ENCODE assay signal across 10 cellular contexts in genomic region chr11:45089251-45089650, GRCh38. TPM values are rescaled to one million over a fixed set of nuclear protein-coding genes. Genes with fewer than 3 reads are reported as not detected.
A peak's percentile ranks its signal among the peaks of the same experiment; 100 is the strongest.
DNase-seq lines count a peak whose midpoint lies in the region; ATAC-seq and TF ChIP-seq lines count a peak whose summit lies in the region.
"Had no signal": no experiment of that assay in that cellular context is flagged by ENCODE, and none has a peak within 500 bp of the region (broad histone marks: within the 10 kb centered on the region; RNA-seq: fewer than 3 reads in every experiment).

No MANE protein-coding gene starts in this region.

- no peaks in the 10 kb centered on the region for H3K36me3 ChIP-seq in GM23338 (ENCODE audit: insufficient read depth)
- H3K36me3 ChIP-seq in body of pancreas (replicated peaks in 1 of 2; ENCODE audit: insufficient read depth in 1 of 2, low read depth in 2 of 2): no peaks in the 10 kb centered on the region
- no peaks in the 10 kb centered on the region for H3K36me3 ChIP-seq in right atrium auricular region
- H3K36me3 ChIP-seq: cardiac muscle cell had no signal

- H3K27ac Mint-ChIP-seq in GM23338: no peak overlapping the region
- H3K27ac Mint-ChIP-seq: nephron progenitor cell had no signal

- no peaks in the 10 kb centered on the region; the same call in 2 of the 3 replicates for H3K36me3 Mint-ChIP-seq in GM23338 (ENCODE audit: low read depth)

- no peak overlapping the region for H3K4me2 ChIP-seq in GM23338

- DNase-seq in GM23338 (ENCODE audit: low spot score): no peak
- DNase-seq in body of pancreas: peak; percentile 82 to 89 (median 86)
- DNase-seq in right atrium auricular region (ENCODE audit: low spot score): peak; percentile 89
- no peak for DNase-seq in NCI-H1417 treated with DMSO at 0.1 percent for 48 hours (lab: John Stamatoyannopoulos, UW)
- DNase-seq: nephron progenitor cell had no signal

- H3K27me3 ChIP-seq in GM23338 (ENCODE audit: insufficient read depth): no peaks in the 10 kb centered on the region
- H3K27me3 ChIP-seq in body of pancreas: no peaks in the 10 kb centered on the region
- H3K27me3 ChIP-seq in right atrium auricular region: no peaks in the 10 kb centered on the region
- H3K27me3 ChIP-seq: cardiac muscle cell had no signal

- H3K9me3 ChIP-seq in body of pancreas (no peaks in the 10 kb centered on the region), right atrium auricular region (no peaks in the 10 kb centered on the region)

- WGBS in body of pancreas, 2 donors: 38 to 44% methylated on average over 2 of the region's 2 CpGs

- H2AFZ ChIP-seq in GM23338: peak overlapping the region; percentile 88; the same call in 1 of the 2 replicates

- TF ChIP-seq POLR2A in body of pancreas (IDR thresholded peaks at IDR 0.05): no peak

- H4K20me1 ChIP-seq in GM23338 (replicated peaks; ENCODE audit: insufficient read depth): no peaks in the 10 kb centered on the region

- peaks cover 6% of the 10 kb centered on the region; the same call in 1 of the 2 replicates for H3F3A ChIP-seq in GM23338 (replicated peaks; ENCODE audit: low read depth)

- peaks cover 76% of the 10 kb centered on the region for H3K4me1 Mint-ChIP-seq in GM23338

- peaks cover 27% of the 10 kb centered on the region for H3K27me3 Mint-ChIP-seq in GM23338 (ENCODE audit: insufficient read depth, low read depth, poor library complexity)

- no peak overlapping the region for H3K4me3 Mint-ChIP-seq in GM23338
- H3K4me3 Mint-ChIP-seq: nephron progenitor cell had no signal

- no peaks in the 10 kb centered on the region for H3K9me3 Mint-ChIP-seq in GM23338
- H3K9me3 Mint-ChIP-seq: nephron progenitor cell had no signal

- H3K27ac ChIP-seq in GM23338 (ENCODE audit: low read depth) (no peak overlapping the region), body of pancreas (peak overlapping the region in 3 of 4 donors; percentile 64 to 84 (median 82)), right atrium auricular region (peak overlapping the region; percentile 64 to 79), skin epidermis (peak overlapping the region in 18 of 21 experiments; percentile 28 to 93 (median 76))
- H3K27ac ChIP-seq: cardiac muscle cell had no signal

- no peaks in the 10 kb centered on the region for H3K79me2 ChIP-seq in GM23338 (replicated peaks; ENCODE audit: insufficient read depth)

- no peak for ATAC-seq in GM23338
- ATAC-seq in body of pancreas: peak; percentile 94
- no peak for ATAC-seq in HG03571 (IDR thresholded peaks at IDR 0.05; ENCODE audit: unreplicated experiment)
- no peak for ATAC-seq in GM21528 (IDR thresholded peaks at IDR 0.05; ENCODE audit: low FRiP score, unreplicated experiment)
- ATAC-seq in GM19397 (IDR thresholded peaks at IDR 0.05; ENCODE audit: unreplicated experiment): no peak

- H3K4me1 ChIP-seq in GM23338 (ENCODE audit: insufficient read depth) (peaks cover 52% of the 10 kb centered on the region), body of pancreas (peaks cover 24% of the 10 kb centered on the region), right atrium auricular region (peaks cover 0 to 56% of the 10 kb centered on the region in 2 donors)

- intact Hi-C loops in body of pancreas (cut with DNase I): no loop called here

- TF ChIP-seq CTCF in GM23338 (conservative IDR thresholded peaks at IDR 0.05; ENCODE audit: low read depth in 2 of 2): no peak
- peak in 2 of 7 experiments; percentile 19 to 26 for TF ChIP-seq CTCF in body of pancreas (IDR thresholded peaks at IDR 0.05)
- no peak for TF ChIP-seq CTCF in right atrium auricular region (IDR thresholded peaks at IDR 0.05)

- H3K9me2 ChIP-seq in GM23338 (ENCODE audit: insufficient read depth): peaks cover 6% of the 10 kb centered on the region

- H3K4me3 ChIP-seq in GM23338: no peak overlapping the region
- no peak overlapping the region for H3K4me3 ChIP-seq in body of pancreas
- H3K4me3 ChIP-seq in right atrium auricular region: no peak overlapping the region
- no peak overlapping the region for H3K4me3 ChIP-seq in skin epidermis
- H3K4me3 ChIP-seq: cardiac muscle cell had no signal

TF ChIP-seq in GM23338, 12 proteins besides CTCF, POLR2A, EP300 and RAD21 (continues in another document):
- TF ChIP-seq ZNF462 (CRISPR knock-in tag; IDR thresholded peaks at IDR 0.05) (no peak), JUNB (IDR thresholded peaks at IDR 0.05; ENCODE audit: unreplicated experiment) (no peak), EZH2phosphoT487 (IDR thresholded peaks at IDR 0.05; ENCODE audit: unreplicated experiment) (no peak), POLR2AphosphoS5 (IDR thresholded peaks at IDR 0.05; ENCODE audit: low read depth) (no peak), STAT1 (IDR thresholded peaks at IDR 0.05; ENCODE audit: unreplicated experiment) (no peak)

RNA-seq across cellular contexts. Expression of gene PRDM11, which starts 57.2 kb away (rescaled TPM):
- 10.4 and 13.4 TPM in 2 replicates for total RNA-seq in GM23338 (2014; rRNA removed; shearing (Covaris generic))
- polyA plus RNA-seq in GM23338 (2016; fragmentation: Nextera tagmentation; extraction: Ambion mirVana): 0.97 and 1.1 TPM in 2 replicates
- total RNA-seq in body of pancreas (1 to 10 TPM; 4.4 to 7.9 TPM), right atrium auricular region (10 to 100 TPM; 13.5 to 27.6 TPM)

Comparison
In these comparisons a context has a peak if more than half of its experiments do, and no peak if none do; other contexts are left out.
1. DNase-seq: peak in body of pancreas (4 of 4) and right atrium auricular region (single experiment); none in GM23338 (single experiment) and NCI-H1417 treated with DMSO at 0.1 percent for 48 hours (single experiment).